8 cellular contexts compared by ENCODE assay signal in the genomic region with DNA sequence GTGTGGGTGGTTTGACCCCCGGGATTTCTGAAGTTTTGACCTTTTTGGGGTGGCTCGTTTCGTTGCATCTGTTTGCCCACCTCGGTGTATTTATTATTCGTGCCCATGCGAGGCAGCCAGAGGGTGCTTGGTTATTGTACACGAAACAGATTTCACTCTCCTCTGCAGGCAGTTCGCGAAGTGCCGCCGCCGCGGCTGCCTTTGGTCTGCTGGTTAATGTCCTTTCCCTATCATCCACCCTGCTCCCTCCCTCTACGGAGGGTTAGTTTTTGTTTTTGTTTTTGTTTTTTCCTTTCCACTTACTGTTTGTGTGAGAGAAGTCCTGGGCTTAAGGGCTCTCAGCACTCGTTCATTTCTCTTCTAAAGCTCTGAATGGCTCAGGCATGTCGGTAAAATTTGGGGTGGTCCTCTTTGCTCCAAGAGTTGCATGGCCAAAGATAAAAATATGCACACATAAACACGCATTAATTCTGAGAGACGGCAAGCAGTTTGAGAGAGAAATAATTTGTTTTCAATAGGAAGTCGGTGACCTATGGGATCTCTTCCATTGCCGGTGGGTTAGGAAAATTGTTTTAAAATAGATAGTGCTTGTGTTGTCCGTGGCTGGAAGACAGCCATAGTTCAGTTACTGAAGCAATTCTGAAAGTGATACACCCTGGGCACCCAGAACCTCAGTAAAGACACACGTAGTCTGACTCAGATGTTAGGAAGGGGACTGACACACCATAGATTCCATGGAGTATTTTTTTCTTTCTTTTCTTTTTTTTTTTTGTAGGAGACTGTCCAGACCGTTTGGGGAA. TPM values are rescaled to one million over a fixed set of nuclear protein-coding genes. Genes with fewer than 3 reads are reported as not detected.
DNase-seq lines count a peak whose midpoint lies in the region; ATAC-seq and TF ChIP-seq lines count a peak whose summit lies in the region.

No MANE protein-coding gene starts in this region.

- no peak for TF ChIP-seq EP300 in ovary (IDR thresholded peaks at IDR 0.05)

- POLR2A ChIA-PET in GM10248 (lab: Yijun Ruan, JAX): no interaction called here

- DNase-seq in NCI-H2081 (lab: John Stamatoyannopoulos, UW) (peak; percentile 33 to 67), NCI-H2081 treated with DMSO at 0.1 percent for 48 hours (lab: John Stamatoyannopoulos, UW) (no peak), NCI-H2227 (lab: John Stamatoyannopoulos, UW; ENCODE audit: unreplicated experiment) (peak; percentile 65), adrenal gland (peak; percentile 57 to 80 (median 65)), heart right ventricle (peak; percentile 43 to 53), ovary (peak; percentile 40 to 61 (median 51)), GM10248 (ENCODE audit: extremely low spot score) (no peak)

- CTCF ChIA-PET in GM10248 (lab: Yijun Ruan, JAX): interaction anchor here (1.3 kb wide), 1 partner anchor 276 kb away, joined by 6 read pairs; no protein-coding TSS in a partner anchor

- TF ChIP-seq CTCF in adrenal gland (IDR thresholded peaks at IDR 0.05): peak in 2 of 6 experiments; percentile 9 to 15
- peak in 3 of 9 donors; percentile 37 to 49 (median 40) for TF ChIP-seq CTCF in heart right ventricle (IDR thresholded peaks at IDR 0.05)
- TF ChIP-seq CTCF in ovary (IDR thresholded peaks at IDR 0.05): peak in 1 of 3 donors; percentile 11
- TF ChIP-seq CTCF in GM10248 (IDR thresholded peaks at IDR 0.05; ENCODE audit: control extremely low read depth, extremely low read depth, low read depth, missing control alignments): no peak

- H3K36me3 ChIP-seq in adrenal gland (replicated peaks in 1 of 2): no peaks in the 10 kb centered on the region
- H3K36me3 ChIP-seq in heart right ventricle: no peaks in the 10 kb centered on the region
- no peaks in the 10 kb centered on the region for H3K36me3 ChIP-seq in ovary

- H3K4me1 ChIP-seq in adrenal gland (replicated peaks in 1 of 2) (peaks cover 28 to 36% of the 10 kb centered on the region in 2 donors), heart right ventricle (peaks cover 0 to 59% (median 45%) of the 10 kb centered on the region in 9 donors), ovary (ENCODE audit: insufficient read depth) (peaks cover 3% of the 10 kb centered on the region)

- H3K27ac ChIP-seq in adrenal gland (peak overlapping the region; percentile 50 to 90 (median 88)), heart right ventricle (peak overlapping the region; percentile 77 to 95 (median 90)), ovary (peak overlapping the region in 1 of 2 donors; percentile 84)

- H3K4me3 ChIP-seq in adrenal gland (peak overlapping the region; percentile 45 to 96 (median 72)), heart right ventricle (peak overlapping the region; percentile 42 to 97 (median 86)), ovary (peak overlapping the region; percentile 94)

- ATAC-seq in heart right ventricle (peak; percentile 8 to 59 (median 36)), GM19467 (IDR thresholded peaks at IDR 0.05; ENCODE audit: unreplicated experiment) (no peak)

- peak in 1 of 2 donors; percentile 73 for TF ChIP-seq POLR2A in adrenal gland (IDR thresholded peaks at IDR 0.05)
- peak; percentile 17 for TF ChIP-seq POLR2A in ovary (IDR thresholded peaks at IDR 0.05)

- H3K27me3 ChIP-seq in adrenal gland: no peaks in the 10 kb centered on the region
- peaks cover 0 to 10% (median 0%) of the 10 kb centered on the region in 7 donors for H3K27me3 ChIP-seq in heart right ventricle
- H3K27me3 ChIP-seq in ovary: no peaks in the 10 kb centered on the region

- H3K9me3 ChIP-seq in adrenal gland (replicated peaks in 1 of 3) (no peaks in the 10 kb centered on the region), heart right ventricle (no peaks in the 10 kb centered on the region), ovary (no peaks in the 10 kb centered on the region)

- 0 to 1% (median 1%) methylated on average over 23 of the region's 23 CpGs for WGBS in adrenal gland, 4 donors
- 0 to 1% methylated on average over 23 of the region's 23 CpGs for WGBS in heart right ventricle, 2 donors
- WGBS in ovary, 3 donors: 0% methylated on average over 23 of the region's 23 CpGs

- intact Hi-C loops in adrenal gland (cut with DNase I): loop anchor here (10.0 kb wide), 1 partner anchor 277 kb away; no protein-coding TSS in a partner anchor
- intact Hi-C loops in heart right ventricle (cut with DNase I): loop anchor here in 9 of 10 donors (2.0 to 10.0 kb wide), 16 partner anchors 54 to 313 kb away; no protein-coding TSS in a partner anchor
- intact Hi-C loops in ovary (cut with DNase I): loop anchor here in 3 of 4 donors (5.0 to 10.0 kb wide), 5 partner anchors 169 to 277 kb away; no protein-coding TSS in a partner anchor

RNA-seq across cellular contexts. Expression of gene C1orf21, which starts 1.2 kb away (rescaled TPM):
- 100 to 1,000 TPM in 3 of 8 donors, 10 to 100 TPM in 5; 42.2 to 177 (median 93.3) TPM for total RNA-seq in adrenal gland
- 100 to 1,000 TPM in 1 of 3 donors, 10 to 100 TPM in 2; 50.1 to 168 (median 56.1) TPM for polyA plus RNA-seq in adrenal gland
- total RNA-seq in heart right ventricle: 10 to 100 TPM; 50.8 to 76.7 (median 69.3) TPM
- 10 to 100 TPM; 20.6 to 30.5 TPM for polyA plus RNA-seq in heart right ventricle
- total RNA-seq in ovary: 10 to 100 TPM; 26.2 to 64.9 (median 59.4) TPM
- 100 to 1,000 TPM in 1 of 2 donors, 10 to 100 TPM in 1; 22.9 to 108 TPM for polyA plus RNA-seq in ovary

Comparison
In these comparisons a context has a peak if more than half of its experiments do, and no peak if none do; other contexts are left out.
1. DNase-seq: peak in NCI-H2081 (2 of 2), NCI-H2227 (single experiment), adrenal gland (7 of 7), heart right ventricle (2 of 2) and ovary (5 of 5); none in NCI-H2081 treated with DMSO at 0.1 percent for 48 hours (single experiment) and GM10248 (single experiment).
2. Peak in every context shown above with its lines, with median percentiles within 50 percentile points of each other: H3K4me3 ChIP-seq.